9 cellular contexts compared by ENCODE assay signal in genomic region chr5:176550937-176551336, GRCh38. TPM values are rescaled to one million over a fixed set of nuclear protein-coding genes. Genes with fewer than 3 reads are reported as not detected.
DNase-seq lines count a peak whose midpoint lies in the region; ATAC-seq and TF ChIP-seq lines count a peak whose summit lies in the region.
"Not testable (repeated sequence)": the region's sequence is repeated elsewhere in the genome, so short reads cannot be mapped to it uniquely, and the experiment has no call there.
"Had no signal": no experiment of that assay in that cellular context is flagged by ENCODE, and none has a peak within 500 bp of the region (broad histone marks: within the 10 kb centered on the region; RNA-seq: fewer than 3 reads in every experiment).

No MANE protein-coding gene starts in this region.

- not testable (repeated sequence) for DNase-seq in CD14-positive monocyte (ENCODE audit: low spot score); T-cell; activated T-cell treated with anti-CD3 and anti-CD28 coated beads, Interleukin-2, amount 50 U/mL, for 4 hours; activated naive CD8-positive, alpha-beta T cell treated with anti-CD3 and anti-CD28 coated beads, Interleukin-2, amount 10 ng/mL, durations not matched to agents 7 days and 5 days; natural killer cell treated with Interleukin-12 subunit alpha and Interleukin-12 subunit beta and Interleukin-15 and Interleukin-18, amount 100 ng/mL, for 72 hours (ENCODE audit: low spot score)
- peak; percentile 15 for DNase-seq in Right ventricle myocardium inferior (ENCODE audit: missing footprints)

- H3K4me1 Mint-ChIP-seq in CD14-positive monocyte (peaks cover 61% of the 10 kb centered on the region), IgD-negative memory B cell (peaks cover 11 to 24% (median 13%) of the 10 kb centered on the region in 3 donors), T-cell (peaks cover 54 to 74% (median 65%) of the 10 kb centered on the region in 3 donors)
- peaks cover 60% of the 10 kb centered on the region for H3K4me1 Mint-ChIP-seq in activated T-cell treated with anti-CD3 and anti-CD28 coated beads, Interleukin-2, amount 50 U/mL, for 4 hours (ENCODE audit: low read depth)
- H3K4me1 Mint-ChIP-seq in activated naive CD8-positive, alpha-beta T cell treated with anti-CD3 and anti-CD28 coated beads, Interleukin-2, amount 10 ng/mL, durations not matched to agents 7 days and 5 days: peaks cover 28% of the 10 kb centered on the region
- H3K4me1 Mint-ChIP-seq in natural killer cell treated with Interleukin-12 subunit alpha and Interleukin-12 subunit beta and Interleukin-15 and Interleukin-18, amount 100 ng/mL, for 72 hours (ENCODE audit: low read depth in 2 of 2): peaks cover 8 to 20% of the 10 kb centered on the region in 2 donors

- peaks cover 18 to 33% (median 23%) of the 10 kb centered on the region in 3 donors for H3K27me3 Mint-ChIP-seq in CD14-positive monocyte (ENCODE audit: low read depth in 3 of 3)
- H3K27me3 Mint-ChIP-seq in IgD-negative memory B cell; T-cell; activated T-cell treated with anti-CD3 and anti-CD28 coated beads, Interleukin-2, amount 50 U/mL, for 4 hours (ENCODE audit: low read depth); activated naive CD8-positive, alpha-beta T cell treated with anti-CD3 and anti-CD28 coated beads, Interleukin-2, amount 10 ng/mL, durations not matched to agents 7 days and 5 days; natural killer cell treated with Interleukin-12 subunit alpha and Interleukin-12 subunit beta and Interleukin-15 and Interleukin-18, amount 100 ng/mL, for 72 hours: not testable (repeated sequence)

- H3K36me3 Mint-ChIP-seq in CD14-positive monocyte; IgD-negative memory B cell; T-cell; activated T-cell treated with anti-CD3 and anti-CD28 coated beads, Interleukin-2, amount 50 U/mL, for 4 hours (ENCODE audit: insufficient read depth); activated naive CD8-positive, alpha-beta T cell treated with anti-CD3 and anti-CD28 coated beads, Interleukin-2, amount 10 ng/mL, durations not matched to agents 7 days and 5 days; natural killer cell treated with Interleukin-12 subunit alpha and Interleukin-12 subunit beta and Interleukin-15 and Interleukin-18, amount 100 ng/mL, for 72 hours: not testable (repeated sequence)

- ATAC-seq in T-cell (replicated peaks in 1 of 4); activated T-cell treated with anti-CD3 and anti-CD28 coated beads, Interleukin-2, amount 50 U/mL, for 4 hours; activated naive CD8-positive, alpha-beta T cell treated with anti-CD3 and anti-CD28 coated beads, Interleukin-2, amount 10 ng/mL, durations not matched to agents 7 days and 5 days (ENCODE audit: low read depth); Right ventricle myocardium inferior; natural killer cell treated with Interleukin-12 subunit alpha and Interleukin-12 subunit beta and Interleukin-15 and Interleukin-18, amount 100 ng/mL, for 72 hours: not testable (repeated sequence)

- not testable (repeated sequence) for H3K9me3 Mint-ChIP-seq in CD14-positive monocyte; IgD-negative memory B cell; T-cell; activated T-cell treated with anti-CD3 and anti-CD28 coated beads, Interleukin-2, amount 50 U/mL, for 4 hours; activated naive CD8-positive, alpha-beta T cell treated with anti-CD3 and anti-CD28 coated beads, Interleukin-2, amount 10 ng/mL, durations not matched to agents 7 days and 5 days; natural killer cell treated with Interleukin-12 subunit alpha and Interleukin-12 subunit beta and Interleukin-15 and Interleukin-18, amount 100 ng/mL, for 72 hours

- intact Hi-C loops in CD14-positive monocyte (cut with micrococcal nuclease); Right ventricle myocardium inferior (cut with DNase I): not testable (repeated sequence)

- H3K4me3 Mint-ChIP-seq in CD14-positive monocyte: peak overlapping the region; percentile 27 to 72
- H3K4me3 Mint-ChIP-seq in IgD-negative memory B cell: peak overlapping the region; percentile 40 to 82 (median 64)
- peak overlapping the region; percentile 44 to 59 (median 47) for H3K4me3 Mint-ChIP-seq in T-cell
- H3K4me3 Mint-ChIP-seq in activated T-cell treated with anti-CD3 and anti-CD28 coated beads, Interleukin-2, amount 50 U/mL, for 4 hours: peak overlapping the region; percentile 54
- peak overlapping the region; percentile 19 for H3K4me3 Mint-ChIP-seq in activated naive CD8-positive, alpha-beta T cell treated with anti-CD3 and anti-CD28 coated beads, Interleukin-2, amount 10 ng/mL, durations not matched to agents 7 days and 5 days
- H3K4me3 Mint-ChIP-seq in natural killer cell treated with Interleukin-12 subunit alpha and Interleukin-12 subunit beta and Interleukin-15 and Interleukin-18, amount 100 ng/mL, for 72 hours: peak overlapping the region; percentile 49

- TF ChIP-seq CTCF in CD14-positive monocyte (IDR thresholded peaks at IDR 0.05): not testable (repeated sequence)

- POLR2A ChIA-PET in T-cell (lab: Charles Lee): not testable (repeated sequence)
- POLR2A ChIA-PET in activated naive CD8-positive, alpha-beta T cell treated with anti-CD3 and anti-CD28 coated beads, Interleukin-2, amount 10 ng/mL, durations not matched to agents 7 days and 5 days (lab: Charles Lee): interaction anchor here (0.9 to 2.8 kb wide), 4 partner anchors 9 to 19 kb away, joined by 3 to 7 read pairs (median 4); partner anchors contain the start of gene RNF44

- not testable (repeated sequence) for H3K27ac Mint-ChIP-seq in CD14-positive monocyte; natural killer cell treated with Interleukin-12 subunit alpha and Interleukin-12 subunit beta and Interleukin-15 and Interleukin-18, amount 100 ng/mL, for 72 hours
- H3K27ac Mint-ChIP-seq in IgD-negative memory B cell: peak overlapping the region in 1 of 3 donors; percentile 39
- H3K27ac Mint-ChIP-seq in T-cell: peak overlapping the region; percentile 71 to 85
- peak overlapping the region; percentile 67 for H3K27ac Mint-ChIP-seq in activated naive CD8-positive, alpha-beta T cell treated with anti-CD3 and anti-CD28 coated beads, Interleukin-2, amount 10 ng/mL, durations not matched to agents 7 days and 5 days

- CTCF ChIA-PET in T-cell (lab: Charles Lee): not testable (repeated sequence)

RNA-seq across cellular contexts. Expression of gene CDHR2, which starts 1.8 kb away (rescaled TPM):
- polyA plus RNA-seq in CD14-positive monocyte: not detected
- polyA plus RNA-seq in IgD-negative memory B cell: not detected
- 1 to 10 TPM; 1.6 to 3.1 (median 2.8) TPM for total RNA-seq in T-cell
- under 1 TPM; 0.29 to 0.43 (median 0.33) TPM for total RNA-seq in activated T-cell treated with anti-CD3 and anti-CD28 coated beads, Interleukin-2, amount 50 U/mL, for 4 hours
- 1 to 10 TPM; 2.4 to 3.8 TPM for total RNA-seq in activated naive CD8-positive, alpha-beta T cell treated with anti-CD3 and anti-CD28 coated beads, Interleukin-2, amount 10 ng/mL, durations not matched to agents 7 days and 5 days
- 0.19 TPM for total RNA-seq in Right ventricle myocardium inferior
- total RNA-seq in natural killer cell treated with Interleukin-12 subunit alpha and Interleukin-12 subunit beta and Interleukin-15 and Interleukin-18, amount 100 ng/mL, for 72 hours: under 1 TPM; 0.33 to 0.40 TPM
- total RNA-seq: G401, M059J had no signal

RNA-seq across cellular contexts. Expression of gene RNF44, which starts 13.7 kb away (rescaled TPM):
- 1 to 10 TPM; 1.9 to 3.1 TPM for polyA plus RNA-seq in CD14-positive monocyte
- 6.0 TPM for polyA plus RNA-seq in IgD-negative memory B cell
- total RNA-seq in T-cell: 100 to 1,000 TPM; 250 to 319 (median 294) TPM
- total RNA-seq in activated T-cell treated with anti-CD3 and anti-CD28 coated beads, Interleukin-2, amount 50 U/mL, for 4 hours: 10 to 100 TPM; 55.0 to 58.5 (median 58.4) TPM
- 100 to 1,000 TPM; 162 to 166 TPM for total RNA-seq in activated naive CD8-positive, alpha-beta T cell treated with anti-CD3 and anti-CD28 coated beads, Interleukin-2, amount 10 ng/mL, durations not matched to agents 7 days and 5 days
- total RNA-seq in Right ventricle myocardium inferior: 25.5 TPM
- total RNA-seq in natural killer cell treated with Interleukin-12 subunit alpha and Interleukin-12 subunit beta and Interleukin-15 and Interleukin-18, amount 100 ng/mL, for 72 hours: 10 to 100 TPM; 58.1 to 76.3 TPM

RNA-seq across cellular contexts. Expression of gene GPRIN1, which starts 59.0 kb away (rescaled TPM):
- polyA plus RNA-seq in CD14-positive monocyte (under 1 TPM; 0.05 to 0.30 TPM), IgD-negative memory B cell (0.35 TPM)
- total RNA-seq in T-cell (1 to 10 TPM in 1 of 5 donors, under 1 TPM in 4; 0.33 to 1.2 (median 0.64) TPM), Right ventricle myocardium inferior (0.41 TPM)
- total RNA-seq in activated T-cell treated with anti-CD3 and anti-CD28 coated beads, Interleukin-2, amount 50 U/mL, for 4 hours: 1 to 10 TPM; 3.6 to 5.3 (median 4.5) TPM
- total RNA-seq in activated naive CD8-positive, alpha-beta T cell treated with anti-CD3 and anti-CD28 coated beads, Interleukin-2, amount 10 ng/mL, durations not matched to agents 7 days and 5 days: 1 to 10 TPM; 1.5 to 1.6 TPM
- total RNA-seq in natural killer cell treated with Interleukin-12 subunit alpha and Interleukin-12 subunit beta and Interleukin-15 and Interleukin-18, amount 100 ng/mL, for 72 hours: 1 to 10 TPM; 2.7 to 5.9 TPM
